In genomic region chr6:51398064-51398740, GRCh38 we compare ENCODE assay signal across 12 cellular contexts.
DNase-seq lines count a peak whose midpoint lies in the region; ATAC-seq and FAIRE-seq lines count a peak whose summit lies in the region.
"Had no signal": no experiment of that assay in that cellular context is flagged by ENCODE, and none has a peak within 500 bp of the region (broad histone marks: within the 10 kb centered on the region; RNA-seq: fewer than 3 reads in every experiment).

No MANE protein-coding gene starts in this region.

- no peak overlapping the region for H2AK5ac ChIP-seq in mesendoderm (ENCODE audit: low read length)

- H3K4me1 ChIP-seq in mesendoderm (ENCODE audit: control insufficient read depth, low read depth, low read length) = no peaks in the 10 kb centered on the region
- H3K4me1 ChIP-seq: A549 had no signal

- H2BK15ac ChIP-seq in mesendoderm (replicated peaks; ENCODE audit: low read depth) = no peak overlapping the region

- H4K5ac ChIP-seq in mesendoderm (ENCODE audit: low read length) = no peak overlapping the region

- H3K27me3 ChIP-seq in mesendoderm (ENCODE audit: insufficient read depth, low read length, poor library complexity) (no peaks in the 10 kb centered on the region), MG63 (no peaks in the 10 kb centered on the region)

- H4K8ac ChIP-seq in mesendoderm (ENCODE audit: low read depth, low read length) = no peak overlapping the region

- H3K23ac ChIP-seq in mesendoderm (ENCODE audit: low read length) = no peak overlapping the region

- H2BK120ac ChIP-seq in mesendoderm (ENCODE audit: low read depth, low read length) = no peak overlapping the region

- peak; percentile 19 for DNase-seq in NK-92 treated with Interleukin-12 subunit alpha and Interleukin-12 subunit beta, amount 100 ng/mL, for 24 hours (lab: John Stamatoyannopoulos, UW)
- DNase-seq in NK-92 (lab: John Stamatoyannopoulos, UW; ENCODE audit: unreplicated experiment) (no peak), NCI-H69 (lab: John Stamatoyannopoulos, UW) (peak; percentile 93), mesendoderm (peak; percentile 3), MG63 (no peak), HTR-8/SVneo (ENCODE audit: insufficient read length, low spot score) (no peak)
- DNase-seq: activated naive CD4-positive, alpha-beta T cell treated with anti-CD3 and anti-CD28 coated beads, Interleukin-2, amount 50 U/mL, for 16 hours; mesenchymal stem cell had no signal

- no CpG with 5 or more reads among the region's 5 CpGs for WGBS in mesendoderm (ENCODE audit: extremely low coverage, insufficient coverage, low lambda C conversion rate)

- H3K4me3 ChIP-seq in mesendoderm (ENCODE audit: low read length) (no peak overlapping the region), MG63 (no peak overlapping the region)
- H3K4me3 ChIP-seq: A549 had no signal

- H3K79me2 ChIP-seq in mesendoderm (ENCODE audit: control insufficient read depth, insufficient read depth, low read length) = no peaks in the 10 kb centered on the region

- H3K79me1 ChIP-seq in mesendoderm (ENCODE audit: low read length) = no peaks in the 10 kb centered on the region

- no peak for FAIRE-seq in HTR-8/SVneo (lab: Jason Lieb, UNC)
- FAIRE-seq: A549, GM12891 had no signal

- no peak overlapping the region for H3K9ac ChIP-seq in mesendoderm (ENCODE audit: low read length)

- H3K9me3 ChIP-seq in MG63 = no peaks in the 10 kb centered on the region
- H3K9me3 ChIP-seq: A549 had no signal

- no peak overlapping the region for H3K18ac ChIP-seq in mesendoderm (ENCODE audit: low read length)

- H3K27ac ChIP-seq in mesendoderm (ENCODE audit: low read depth, low read length) = no peak overlapping the region
- H3K27ac ChIP-seq: A549 had no signal

- H2BK5ac ChIP-seq in mesendoderm (ENCODE audit: low read length) = no peak overlapping the region

- H3K56ac ChIP-seq in mesendoderm (ENCODE audit: low read length) = no peak overlapping the region

- H3K4ac ChIP-seq in mesendoderm (ENCODE audit: low read depth, low read length) = no peak overlapping the region

- peak; percentile 43 for ATAC-seq in HG03354 (IDR thresholded peaks at IDR 0.05; ENCODE audit: poor library complexity, severe bottlenecking, unreplicated experiment)
- no peak for ATAC-seq in HG03469 (IDR thresholded peaks at IDR 0.05; ENCODE audit: unreplicated experiment)
- ATAC-seq: A549 had no signal

- H3K36me3 ChIP-seq in mesendoderm (ENCODE audit: control insufficient read depth, insufficient read depth, low read length) (no peaks in the 10 kb centered on the region), MG63 (no peaks in the 10 kb centered on the region)

- no peak overlapping the region for H3K4me2 ChIP-seq in mesendoderm (ENCODE audit: low read length)
- H3K4me2 ChIP-seq: A549 had no signal

Comparison
In these comparisons a context has a peak if more than half of its experiments do, and no peak if none do; other contexts are left out.
1. DNase-seq: peak in NK-92 treated with Interleukin-12 subunit alpha and Interleukin-12 subunit beta, amount 100 ng/mL, for 24 hours (single experiment), NCI-H69 (single experiment) and mesendoderm (single experiment); none in NK-92 (single experiment), MG63 (single experiment) and HTR-8/SVneo (single experiment).